1 cellular context compared by ENCODE assay signal in the genomic region with DNA sequence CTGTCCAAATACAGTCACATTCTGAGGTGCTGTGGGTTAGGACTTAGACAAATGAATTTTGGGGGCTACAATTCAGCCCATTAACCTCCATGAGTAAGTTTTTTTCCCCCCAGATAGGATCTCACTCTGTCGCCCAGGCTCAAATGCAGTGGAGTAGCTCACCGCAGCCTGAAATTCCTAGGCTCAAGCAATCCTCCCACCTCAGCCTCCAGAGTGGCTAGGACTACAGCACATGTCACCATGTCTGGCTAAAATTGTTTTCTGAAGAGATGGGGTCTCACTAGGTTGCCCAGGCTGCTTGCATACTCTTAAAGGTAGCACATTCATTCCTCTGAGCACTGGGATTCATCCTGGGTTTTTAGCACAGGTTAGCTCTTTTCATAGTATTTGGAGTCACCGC.
A peak's percentile ranks its signal among the peaks of the same experiment; 100 is the strongest.
TF ChIP-seq lines count a peak whose summit lies in the region.

No MANE protein-coding gene starts in this region.

TF ChIP-seq in K562, 482 proteins besides CTCF, POLR2A, EP300 and RAD21:
- TF ChIP-seq, protein P1, sequence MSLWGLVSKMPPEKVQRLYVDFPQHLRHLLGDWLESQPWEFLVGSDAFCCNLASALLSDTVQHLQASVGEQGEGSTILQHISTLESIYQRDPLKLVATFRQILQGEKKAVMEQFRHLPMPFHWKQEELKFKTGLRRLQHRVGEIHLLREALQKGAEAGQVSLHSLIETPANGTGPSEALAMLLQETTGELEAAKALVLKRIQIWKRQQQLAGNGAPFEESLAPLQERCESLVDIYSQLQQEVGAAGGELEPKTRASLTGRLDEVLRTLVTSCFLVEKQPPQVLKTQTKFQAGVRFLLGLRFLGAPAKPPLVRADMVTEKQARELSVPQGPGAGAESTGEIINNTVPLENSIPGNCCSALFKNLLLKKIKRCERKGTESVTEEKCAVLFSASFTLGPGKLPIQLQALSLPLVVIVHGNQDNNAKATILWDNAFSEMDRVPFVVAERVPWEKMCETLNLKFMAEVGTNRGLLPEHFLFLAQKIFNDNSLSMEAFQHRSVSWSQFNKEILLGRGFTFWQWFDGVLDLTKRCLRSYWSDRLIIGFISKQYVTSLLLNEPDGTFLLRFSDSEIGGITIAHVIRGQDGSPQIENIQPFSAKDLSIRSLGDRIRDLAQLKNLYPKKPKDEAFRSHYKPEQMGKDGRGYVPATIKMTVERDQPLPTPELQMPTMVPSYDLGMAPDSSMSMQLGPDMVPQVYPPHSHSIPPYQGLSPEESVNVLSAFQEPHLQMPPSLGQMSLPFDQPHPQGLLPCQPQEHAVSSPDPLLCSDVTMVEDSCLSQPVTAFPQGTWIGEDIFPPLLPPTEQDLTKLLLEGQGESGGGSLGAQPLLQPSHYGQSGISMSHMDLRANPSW (CRISPR knock-in tag; IDR thresholded peaks at IDR 0.05), result no peak
- peak; percentile 7 for TF ChIP-seq RBM25 (IDR thresholded peaks at IDR 0.05; ENCODE audit: low read depth, low read length, severe bottlenecking)
- TF ChIP-seq, protein P2, sequence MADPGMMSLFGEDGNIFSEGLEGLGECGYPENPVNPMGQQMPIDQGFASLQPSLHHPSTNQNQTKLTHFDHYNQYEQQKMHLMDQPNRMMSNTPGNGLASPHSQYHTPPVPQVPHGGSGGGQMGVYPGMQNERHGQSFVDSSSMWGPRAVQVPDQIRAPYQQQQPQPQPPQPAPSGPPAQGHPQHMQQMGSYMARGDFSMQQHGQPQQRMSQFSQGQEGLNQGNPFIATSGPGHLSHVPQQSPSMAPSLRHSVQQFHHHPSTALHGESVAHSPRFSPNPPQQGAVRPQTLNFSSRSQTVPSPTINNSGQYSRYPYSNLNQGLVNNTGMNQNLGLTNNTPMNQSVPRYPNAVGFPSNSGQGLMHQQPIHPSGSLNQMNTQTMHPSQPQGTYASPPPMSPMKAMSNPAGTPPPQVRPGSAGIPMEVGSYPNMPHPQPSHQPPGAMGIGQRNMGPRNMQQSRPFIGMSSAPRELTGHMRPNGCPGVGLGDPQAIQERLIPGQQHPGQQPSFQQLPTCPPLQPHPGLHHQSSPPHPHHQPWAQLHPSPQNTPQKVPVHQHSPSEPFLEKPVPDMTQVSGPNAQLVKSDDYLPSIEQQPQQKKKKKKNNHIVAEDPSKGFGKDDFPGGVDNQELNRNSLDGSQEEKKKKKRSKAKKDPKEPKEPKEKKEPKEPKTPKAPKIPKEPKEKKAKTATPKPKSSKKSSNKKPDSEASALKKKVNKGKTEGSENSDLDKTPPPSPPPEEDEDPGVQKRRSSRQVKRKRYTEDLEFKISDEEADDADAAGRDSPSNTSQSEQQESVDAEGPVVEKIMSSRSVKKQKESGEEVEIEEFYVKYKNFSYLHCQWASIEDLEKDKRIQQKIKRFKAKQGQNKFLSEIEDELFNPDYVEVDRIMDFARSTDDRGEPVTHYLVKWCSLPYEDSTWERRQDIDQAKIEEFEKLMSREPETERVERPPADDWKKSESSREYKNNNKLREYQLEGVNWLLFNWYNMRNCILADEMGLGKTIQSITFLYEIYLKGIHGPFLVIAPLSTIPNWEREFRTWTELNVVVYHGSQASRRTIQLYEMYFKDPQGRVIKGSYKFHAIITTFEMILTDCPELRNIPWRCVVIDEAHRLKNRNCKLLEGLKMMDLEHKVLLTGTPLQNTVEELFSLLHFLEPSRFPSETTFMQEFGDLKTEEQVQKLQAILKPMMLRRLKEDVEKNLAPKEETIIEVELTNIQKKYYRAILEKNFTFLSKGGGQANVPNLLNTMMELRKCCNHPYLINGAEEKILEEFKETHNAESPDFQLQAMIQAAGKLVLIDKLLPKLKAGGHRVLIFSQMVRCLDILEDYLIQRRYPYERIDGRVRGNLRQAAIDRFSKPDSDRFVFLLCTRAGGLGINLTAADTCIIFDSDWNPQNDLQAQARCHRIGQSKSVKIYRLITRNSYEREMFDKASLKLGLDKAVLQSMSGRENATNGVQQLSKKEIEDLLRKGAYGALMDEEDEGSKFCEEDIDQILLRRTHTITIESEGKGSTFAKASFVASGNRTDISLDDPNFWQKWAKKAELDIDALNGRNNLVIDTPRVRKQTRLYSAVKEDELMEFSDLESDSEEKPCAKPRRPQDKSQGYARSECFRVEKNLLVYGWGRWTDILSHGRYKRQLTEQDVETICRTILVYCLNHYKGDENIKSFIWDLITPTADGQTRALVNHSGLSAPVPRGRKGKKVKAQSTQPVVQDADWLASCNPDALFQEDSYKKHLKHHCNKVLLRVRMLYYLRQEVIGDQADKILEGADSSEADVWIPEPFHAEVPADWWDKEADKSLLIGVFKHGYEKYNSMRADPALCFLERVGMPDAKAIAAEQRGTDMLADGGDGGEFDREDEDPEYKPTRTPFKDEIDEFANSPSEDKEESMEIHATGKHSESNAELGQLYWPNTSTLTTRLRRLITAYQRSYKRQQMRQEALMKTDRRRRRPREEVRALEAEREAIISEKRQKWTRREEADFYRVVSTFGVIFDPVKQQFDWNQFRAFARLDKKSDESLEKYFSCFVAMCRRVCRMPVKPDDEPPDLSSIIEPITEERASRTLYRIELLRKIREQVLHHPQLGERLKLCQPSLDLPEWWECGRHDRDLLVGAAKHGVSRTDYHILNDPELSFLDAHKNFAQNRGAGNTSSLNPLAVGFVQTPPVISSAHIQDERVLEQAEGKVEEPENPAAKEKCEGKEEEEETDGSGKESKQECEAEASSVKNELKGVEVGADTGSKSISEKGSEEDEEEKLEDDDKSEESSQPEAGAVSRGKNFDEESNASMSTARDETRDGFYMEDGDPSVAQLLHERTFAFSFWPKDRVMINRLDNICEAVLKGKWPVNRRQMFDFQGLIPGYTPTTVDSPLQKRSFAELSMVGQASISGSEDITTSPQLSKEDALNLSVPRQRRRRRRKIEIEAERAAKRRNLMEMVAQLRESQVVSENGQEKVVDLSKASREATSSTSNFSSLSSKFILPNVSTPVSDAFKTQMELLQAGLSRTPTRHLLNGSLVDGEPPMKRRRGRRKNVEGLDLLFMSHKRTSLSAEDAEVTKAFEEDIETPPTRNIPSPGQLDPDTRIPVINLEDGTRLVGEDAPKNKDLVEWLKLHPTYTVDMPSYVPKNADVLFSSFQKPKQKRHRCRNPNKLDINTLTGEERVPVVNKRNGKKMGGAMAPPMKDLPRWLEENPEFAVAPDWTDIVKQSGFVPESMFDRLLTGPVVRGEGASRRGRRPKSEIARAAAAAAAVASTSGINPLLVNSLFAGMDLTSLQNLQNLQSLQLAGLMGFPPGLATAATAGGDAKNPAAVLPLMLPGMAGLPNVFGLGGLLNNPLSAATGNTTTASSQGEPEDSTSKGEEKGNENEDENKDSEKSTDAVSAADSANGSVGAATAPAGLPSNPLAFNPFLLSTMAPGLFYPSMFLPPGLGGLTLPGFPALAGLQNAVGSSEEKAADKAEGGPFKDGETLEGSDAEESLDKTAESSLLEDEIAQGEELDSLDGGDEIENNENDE (IDR thresholded peaks at IDR 0.05; ENCODE audit: low read depth, low read length), result no peak
- TF ChIP-seq, protein P3, sequence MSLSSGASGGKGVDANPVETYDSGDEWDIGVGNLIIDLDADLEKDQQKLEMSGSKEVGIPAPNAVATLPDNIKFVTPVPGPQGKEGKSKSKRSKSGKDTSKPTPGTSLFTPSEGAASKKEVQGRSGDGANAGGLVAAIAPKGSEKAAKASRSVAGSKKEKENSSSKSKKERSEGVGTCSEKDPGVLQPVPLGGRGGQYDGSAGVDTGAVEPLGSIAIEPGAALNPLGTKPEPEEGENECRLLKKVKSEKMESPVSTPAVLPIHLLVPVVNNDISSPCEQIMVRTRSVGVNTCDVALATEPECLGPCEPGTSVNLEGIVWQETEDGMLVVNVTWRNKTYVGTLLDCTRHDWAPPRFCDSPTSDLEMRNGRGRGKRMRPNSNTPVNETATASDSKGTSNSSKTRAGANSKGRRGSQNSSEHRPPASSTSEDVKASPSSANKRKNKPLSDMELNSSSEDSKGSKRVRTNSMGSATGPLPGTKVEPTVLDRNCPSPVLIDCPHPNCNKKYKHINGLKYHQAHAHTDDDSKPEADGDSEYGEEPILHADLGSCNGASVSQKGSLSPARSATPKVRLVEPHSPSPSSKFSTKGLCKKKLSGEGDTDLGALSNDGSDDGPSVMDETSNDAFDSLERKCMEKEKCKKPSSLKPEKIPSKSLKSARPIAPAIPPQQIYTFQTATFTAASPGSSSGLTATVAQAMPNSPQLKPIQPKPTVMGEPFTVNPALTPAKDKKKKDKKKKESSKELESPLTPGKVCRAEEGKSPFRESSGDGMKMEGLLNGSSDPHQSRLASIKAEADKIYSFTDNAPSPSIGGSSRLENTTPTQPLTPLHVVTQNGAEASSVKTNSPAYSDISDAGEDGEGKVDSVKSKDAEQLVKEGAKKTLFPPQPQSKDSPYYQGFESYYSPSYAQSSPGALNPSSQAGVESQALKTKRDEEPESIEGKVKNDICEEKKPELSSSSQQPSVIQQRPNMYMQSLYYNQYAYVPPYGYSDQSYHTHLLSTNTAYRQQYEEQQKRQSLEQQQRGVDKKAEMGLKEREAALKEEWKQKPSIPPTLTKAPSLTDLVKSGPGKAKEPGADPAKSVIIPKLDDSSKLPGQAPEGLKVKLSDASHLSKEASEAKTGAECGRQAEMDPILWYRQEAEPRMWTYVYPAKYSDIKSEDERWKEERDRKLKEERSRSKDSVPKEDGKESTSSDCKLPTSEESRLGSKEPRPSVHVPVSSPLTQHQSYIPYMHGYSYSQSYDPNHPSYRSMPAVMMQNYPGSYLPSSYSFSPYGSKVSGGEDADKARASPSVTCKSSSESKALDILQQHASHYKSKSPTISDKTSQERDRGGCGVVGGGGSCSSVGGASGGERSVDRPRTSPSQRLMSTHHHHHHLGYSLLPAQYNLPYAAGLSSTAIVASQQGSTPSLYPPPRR (CRISPR knock-in tag; IDR thresholded peaks at IDR 0.05; ENCODE audit: borderline replicate concordance), result no peak
- TF ChIP-seq NFXL1 (CRISPR knock-in tag; IDR thresholded peaks at IDR 0.05), result no peak
- peak; percentile 38; the same call in 1 of the 2 replicates for TF ChIP-seq ZNF121 (CRISPR knock-in tag; conservative IDR thresholded peaks at IDR 0.05)
